ENCODE assay signal across 8 cellular contexts in genomic region chr4:8158710-8159521, GRCh38.
DNase-seq lines count a peak whose midpoint lies in the region; ATAC-seq and TF ChIP-seq lines count a peak whose summit lies in the region.

Gene ABLIM2, minus strand, starts transcription at chr4:8158813. Its CDS starts 124 bp downstream, at chr4:8158689.

- TF ChIP-seq CTCF in AG09309 (IDR thresholded peaks at IDR 0.05; ENCODE audit: control insufficient read depth, insufficient read depth, low read depth, low read length, missing control alignments): no peak

- DNase-seq in AG09309 (ENCODE audit: low read depth) (peak; percentile 88), NCI-H345 (lab: John Stamatoyannopoulos, UW) (peak; percentile 96), cerebellar cortex (ENCODE audit: low spot score) (peak; percentile 97), islet precursor cell (peak; percentile 99)
- peak; percentile 98 for DNase-seq in activated CD4-positive, CD25-positive, alpha-beta regulatory T cell treated with anti-CD3 and anti-CD28 coated beads, Interleukin-2, amount 50 U/mL, for 16 hours (ENCODE audit: low read depth, low spot score)
- DNase-seq in stimulated activated CD4-positive, alpha-beta T cell treated with anti-CD3 and anti-CD28 coated beads, Interleukin-12 subunit alpha, Interleukin-12 subunit beta, amount 100 ng/mL, for 4 hours: peak; percentile 98

- peak within 1 kb of the TSS; percentile 89 for H3K4me3 ChIP-seq in AG09309 (ENCODE audit: control insufficient read depth, low read depth, low read length)

- ATAC-seq in GM19025 (IDR thresholded peaks at IDR 0.05; ENCODE audit: low read depth, unreplicated experiment) (peak; percentile 95), HG03280 (IDR thresholded peaks at IDR 0.05; ENCODE audit: unreplicated experiment) (peak; percentile 98)

Comparison
In these comparisons a context has a peak if more than half of its experiments do, and no peak if none do; other contexts are left out.
1. Peak in every context shown above with its lines: DNase-seq, ATAC-seq and H3K4me3 ChIP-seq.